Comparison of ENCODE assay signal across 30 cellular contexts in the genomic region with DNA sequence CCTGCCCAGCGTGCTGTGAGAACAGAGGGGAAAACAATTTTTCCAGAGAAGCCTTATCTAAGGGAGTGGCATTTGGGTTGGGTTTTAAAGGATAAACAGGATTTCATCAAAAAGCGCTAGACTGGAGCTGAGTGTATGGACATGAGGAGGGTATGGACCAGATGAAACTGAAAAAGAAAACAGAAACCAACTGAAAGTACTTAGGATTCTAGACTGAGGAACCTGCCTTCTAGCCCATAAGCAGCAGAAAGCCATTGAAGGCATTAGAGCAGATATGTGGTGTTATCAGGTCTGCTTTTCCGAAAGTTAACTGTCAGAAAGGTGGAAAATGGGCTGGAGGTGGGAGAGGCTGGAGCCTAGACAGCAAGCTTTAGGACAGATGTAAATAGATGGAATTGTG.
"Had no signal": no experiment of that assay in that cellular context is flagged by ENCODE, and none has a peak within 500 bp of the region (broad histone marks: within the 10 kb centered on the region; RNA-seq: fewer than 3 reads in every experiment).

No MANE protein-coding gene starts in this region.

- H3K27ac ChIP-seq: Peyer's patch, SJSA1 had no signal

- H3K27me3 ChIP-seq: MG63, Peyer's patch, SJSA1 had no signal

- H3K9me3 ChIP-seq: MG63, Peyer's patch, SJSA1, SK-N-SH had no signal

- H3K4me3 ChIP-seq: MG63, Peyer's patch, SJSA1 had no signal

- DNase-seq: Kasumi-1, MG63, NCI-H1048, NCI-H1092 treated with DMSO at 0.1 percent for 48 hours, NCI-H1105 treated with DMSO at 0.1 percent for 48 hours, NCI-H1417, NCI-H1436, NCI-H146, NCI-H1694, NCI-H187, NCI-H1930, NCI-H2029 treated with DMSO at 0.1 percent for 48 hours, NCI-H2081 treated with DMSO at 0.1 percent for 48 hours, NCI-H2107, NCI-H2171, NCI-H226, NCI-H446 treated with DMSO at 0.1 percent for 48 hours, NCI-H510A, NCI-H524, NCI-H526, NCI-H748 treated with DMSO at 0.1 percent for 48 hours, NCI-H82, Peyer's patch, Right ventricle myocardium superior, RPMI8226, SHP77 treated with DMSO at 0.1 percent for 48 hours, SK-N-SH, SW 1271, T-helper 1 cell had no signal

- H3K9me2 ChIP-seq: SK-N-SH had no signal

- H3K9ac ChIP-seq: SK-N-SH had no signal

- H3K4me2 ChIP-seq: SK-N-SH had no signal

- H3K4me1 ChIP-seq: Peyer's patch, SJSA1 had no signal

- H3K36me3 ChIP-seq: MG63, Peyer's patch, SJSA1 had no signal
